Comparison of ENCODE assay signal across 8 cellular contexts in the genomic region with DNA sequence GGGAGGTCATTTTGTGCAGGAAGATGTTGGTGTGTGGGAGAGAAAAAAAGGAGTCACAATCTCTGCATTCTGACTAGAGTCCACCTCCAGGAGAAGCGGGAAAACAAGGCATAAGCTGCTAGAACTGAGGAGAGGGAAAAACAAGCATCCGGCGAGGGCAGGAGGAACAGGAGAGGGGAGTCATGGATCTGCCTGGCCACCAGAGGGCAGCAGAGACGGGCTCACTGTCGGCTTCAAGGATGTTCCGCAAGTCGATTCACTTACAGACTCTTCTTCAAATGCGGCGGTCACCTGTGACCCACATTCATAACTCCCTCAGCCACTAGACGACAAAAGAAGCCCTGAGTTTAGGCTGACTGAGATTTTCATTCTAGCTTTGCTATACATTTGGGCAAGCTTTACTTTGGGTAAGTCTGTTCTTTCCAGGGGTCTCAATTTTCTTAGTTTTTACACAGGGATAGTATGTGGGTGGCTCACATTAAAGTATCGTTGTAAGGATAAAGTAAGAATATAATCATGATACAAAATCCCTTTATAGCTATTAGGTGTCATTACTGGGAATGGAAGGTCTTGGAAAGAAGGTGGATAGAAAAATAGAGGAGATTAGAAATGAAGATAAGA. TPM values are rescaled to one million over a fixed set of nuclear protein-coding genes. Genes with fewer than 3 reads are reported as not detected.
DNase-seq lines count a peak whose midpoint lies in the region; ATAC-seq and TF ChIP-seq lines count a peak whose summit lies in the region.

No MANE protein-coding gene starts in this region.

- no peak overlapping the region for H3K4me3 ChIP-seq in Jurkat, Clone E6-1 (ENCODE audit: low read length)
- no peak overlapping the region for H3K4me3 ChIP-seq in Peyer's patch
- H3K4me3 ChIP-seq in fibroblast of pulmonary artery (replicated peaks; ENCODE audit: low read depth, low read length), result no peak overlapping the region

- H3K27ac Mint-ChIP-seq in neural crest cell (ENCODE audit: unreplicated experiment), result no peak overlapping the region

- H3K36me3 ChIP-seq in Peyer's patch, result no peaks in the 10 kb centered on the region

- H3K4me1 ChIP-seq in Peyer's patch, result peaks cover 0 to 17% (median 3%) of the 10 kb centered on the region in 4 donors

- peaks cover 9% of the 10 kb centered on the region for H3K4me1 Mint-ChIP-seq in neural crest cell

- TF ChIP-seq CTCF in Peyer's patch (IDR thresholded peaks at IDR 0.05) (peak; percentile 89 to 95 (median 91)), fibroblast of pulmonary artery (IDR thresholded peaks at IDR 0.05; ENCODE audit: low read length, missing control alignments) (peak; percentile 95), neural crest cell (conservative IDR thresholded peaks at IDR 0.05) (peak; percentile 93)

- H3K36me3 Mint-ChIP-seq in neural crest cell (ENCODE audit: low read depth), result no peaks in the 10 kb centered on the region

- peaks cover 62% of the 10 kb centered on the region for H3K27me3 Mint-ChIP-seq in neural crest cell (ENCODE audit: low read depth)

- H3K27ac ChIP-seq in Peyer's patch, result no peak overlapping the region

- H3K9me3 Mint-ChIP-seq in neural crest cell, result no peaks in the 10 kb centered on the region

- no peak for TF ChIP-seq POLR2A in Peyer's patch (IDR thresholded peaks at IDR 0.05)

- H3K4me3 Mint-ChIP-seq in neural crest cell, result no peak overlapping the region

- no peaks in the 10 kb centered on the region for H3K27me3 ChIP-seq in Peyer's patch

- no peaks in the 10 kb centered on the region for H3K9me3 ChIP-seq in Peyer's patch

- DNase-seq in DMS79 (lab: John Stamatoyannopoulos, UW) (peak; percentile 22), Peyer's patch (peak; percentile 78 to 92 (median 91)), activated T-helper 1 cell treated with Interleukin-2 at 50 U/mL for 16 hours (ENCODE audit: low read depth) (peak; percentile 71), fibroblast of pulmonary artery (ENCODE audit: low read depth) (peak; percentile 84), neural crest cell (ENCODE audit: low read depth, low spot score) (peak; percentile 86)
- peak; percentile 67 for DNase-seq in Jurkat, Clone E6-1 (ENCODE audit: low read depth, low spot score)
- peak; percentile 88 for DNase-seq in stimulated activated naive CD8-positive, alpha-beta T cell treated with anti-CD3 and anti-CD28 coated beads, Interleukin-15, Interleukin-2, amounts not matched to agents 100 U/mL and 50 U/mL, for 24 hours

- peak; percentile 84 for ATAC-seq in stimulated activated naive CD8-positive, alpha-beta T cell treated with anti-CD3 and anti-CD28 coated beads, Interleukin-15, Interleukin-2, amounts not matched to agents 100 U/mL and 50 U/mL, for 24 hours
- no peak for ATAC-seq in GM18858 (IDR thresholded peaks at IDR 0.05; ENCODE audit: unreplicated experiment)

RNA-seq across cellular contexts. Expression of a gene that starts 6.6 kb away (rescaled TPM):
- not detected for polyA plus RNA-seq in Jurkat, Clone E6-1 (2012; ENCODE audit: insufficient read depth, insufficient read length)
- total RNA-seq in Peyer's patch (1 to 10 TPM in 2 of 4 donors, not detected in 2; 3.6 to 3.8 TPM), neural crest cell (not detected in 2 replicates)

RNA-seq across cellular contexts. Expression of a gene that starts 26.1 kb away (rescaled TPM):
- polyA plus RNA-seq in Jurkat, Clone E6-1 (2012; ENCODE audit: insufficient read depth, insufficient read length), result not detected
- total RNA-seq in Peyer's patch (100 to 1,000 TPM; 354 to 966 (median 405) TPM), neural crest cell (0.28 TPM in 1 of 2 replicates, not detected in the other)

RNA-seq across cellular contexts. Expression of a gene that starts 41.8 kb away (rescaled TPM):
- not detected for polyA plus RNA-seq in Jurkat, Clone E6-1 (2012; ENCODE audit: insufficient read depth, insufficient read length)
- not detected for total RNA-seq in Peyer's patch
- not detected in 2 replicates for total RNA-seq in neural crest cell

Comparison
In these comparisons a context has a peak if more than half of its experiments do, and no peak if none do; other contexts are left out.
1. DNase-seq: peak in every context shown above with its lines; median percentile 91 in Peyer's patch; 88 in stimulated activated naive CD8-positive, alpha-beta T cell treated with anti-CD3 and anti-CD28 coated beads, Interleukin-15, Interleukin-2, amounts not matched to agents 100 U/mL and 50 U/mL, for 24 hours; 86 in neural crest cell; 84 in fibroblast of pulmonary artery; 71 in activated T-helper 1 cell treated with Interleukin-2 at 50 U/mL for 16 hours; 67 in Jurkat, Clone E6-1; 22 in DMS79.
2. RNA of a gene that starts 26.1 kb away (total RNA-seq): 354 to 966 TPM in Peyer's patch; 0.28 TPM in neural crest cell; every median in the first group is over 100 times any median in the second.
3. Peak in every context shown above with its lines, with median percentiles within 50 percentile points of each other: CTCF ChIP-seq.